Comparison of ENCODE assay signal across 30 cellular contexts in genomic region chr18:68826111-68826510, GRCh38. TPM values are rescaled to one million over a fixed set of nuclear protein-coding genes. Genes with fewer than 3 reads are reported as not detected.
DNase-seq lines count a peak whose midpoint lies in the region; FAIRE-seq and TF ChIP-seq lines count a peak whose summit lies in the region.
"Had no signal": no experiment of that assay in that cellular context is flagged by ENCODE, and none has a peak within 500 bp of the region (broad histone marks: within the 10 kb centered on the region; RNA-seq: fewer than 3 reads in every experiment).

No MANE protein-coding gene starts in this region.

- H3K4me2 ChIP-seq in endothelial cell of umbilical vein (ENCODE audit: insufficient read depth, low read length): no peak overlapping the region
- no peak overlapping the region for H3K4me2 ChIP-seq in osteoblast (ENCODE audit: insufficient read depth, low read length)
- H3K4me2 ChIP-seq: neural progenitor cell had no signal

- TF ChIP-seq CTCF in endothelial cell of umbilical vein (IDR thresholded peaks at IDR 0.05; ENCODE audit: extremely low read depth in 1 of 2, insufficient read depth in 1 of 2, low read depth in 1 of 2, low read length in 2 of 2) (no peak), osteoblast (IDR thresholded peaks at IDR 0.05; ENCODE audit: extremely low read depth, low read depth, low read length) (no peak), MCF 10A (IDR thresholded peaks at IDR 0.05; ENCODE audit: unreplicated experiment) (no peak)

- POLR2A ChIA-PET in endothelial cell of umbilical vein (lab: Charles Lee): no interaction called here
- POLR2A ChIA-PET in MCF 10A (lab: Yijun Ruan, JAX): no interaction called here

- no peaks in the 10 kb centered on the region for H3K4me1 Mint-ChIP-seq in MCF 10A (ENCODE audit: insufficient read depth, unreplicated experiment)
- H3K4me1 Mint-ChIP-seq in activated naive CD4-positive, alpha-beta T cell treated with anti-CD3 and anti-CD28 coated beads, Interleukin-2, amount 10 ng/mL, durations not matched to agents 7 days and 5 days: no peaks in the 10 kb centered on the region
- H3K4me1 Mint-ChIP-seq: endodermal cell; immature natural killer cell; neural progenitor cell; stimulated activated effector memory CD8-positive, alpha-beta T cell treated with anti-CD3 and anti-CD28 coated beads, Interleukin-12 subunit alpha, Interleukin-12 subunit beta, amount 100 ng/mL, for 72 hours had no signal

- H3K36me3 ChIP-seq in endothelial cell of umbilical vein (ENCODE audit: control insufficient read depth in 2 of 2, extremely low read depth in 1 of 2, insufficient read depth in 2 of 2, low read length in 2 of 2) (no peaks in the 10 kb centered on the region), osteoblast (ENCODE audit: insufficient read depth, low read length) (no peaks in the 10 kb centered on the region)
- H3K36me3 ChIP-seq: breast epithelium, neural progenitor cell, prostate gland, SJSA1 had no signal

- no peaks in the 10 kb centered on the region for H3K27me3 ChIP-seq in endothelial cell of umbilical vein (ENCODE audit: control insufficient read depth in 2 of 2, insufficient read depth in 2 of 2, low read length in 2 of 2)
- H3K27me3 ChIP-seq in osteoblast (ENCODE audit: insufficient read depth, low read length): no peaks in the 10 kb centered on the region
- H3K27me3 ChIP-seq: breast epithelium, neural progenitor cell, SJSA1 had no signal

- H3K79me2 ChIP-seq in endothelial cell of umbilical vein (ENCODE audit: control insufficient read depth, insufficient read depth, low read length) (no peaks in the 10 kb centered on the region), osteoblast (ENCODE audit: insufficient read depth, low read length) (no peaks in the 10 kb centered on the region)

- H4K20me1 ChIP-seq in endothelial cell of umbilical vein (replicated peaks; ENCODE audit: control insufficient read depth, extremely low read depth, insufficient read depth, low read length) (no peaks in the 10 kb centered on the region), osteoblast (ENCODE audit: insufficient read depth, low read length) (no peaks in the 10 kb centered on the region)

- intact Hi-C loops in endothelial cell of umbilical vein (cut with micrococcal nuclease) (no loop called here), MCF 10A (cut with micrococcal nuclease) (no loop called here)

- H3K9me1 ChIP-seq in endothelial cell of umbilical vein (replicated peaks; ENCODE audit: control insufficient read depth, extremely low read depth, insufficient read depth, low read length): no peaks in the 10 kb centered on the region

- peak; percentile 24 to 35 for DNase-seq in AML-193 (lab: John Stamatoyannopoulos, UW)
- peak; percentile 19 for DNase-seq in LHCN-M2 (ENCODE audit: low read depth)
- DNase-seq in endothelial cell of umbilical vein (ENCODE audit: low read depth, low spot score): no peak
- peak; percentile 6 for DNase-seq in osteoblast (ENCODE audit: insufficient read length, low spot score, missing footprints)
- DNase-seq in retina: no peak
- no peak for DNase-seq in MCF 10A (ENCODE audit: unreplicated experiment)
- DNase-seq in DMS153 (lab: John Stamatoyannopoulos, UW): no peak
- no peak for DNase-seq in activated naive CD4-positive, alpha-beta T cell treated with anti-CD3 and anti-CD28 coated beads, Interleukin-2, amount 10 ng/mL, durations not matched to agents 7 days and 5 days
- DNase-seq: activated CD4-positive, alpha-beta T cell treated with anti-CD3 and anti-CD28 coated beads, Interleukin-2, amount 50 U/mL, for 48 hours; activated CD4-positive, CD25-positive, alpha-beta regulatory T cell; activated CD8-positive, alpha-beta memory T cell treated with anti-CD3 and anti-CD28 coated beads, Interleukin-2, amount 50 U/mL, for 48 hours; DMS79; endodermal cell; immature natural killer cell; KBM-7; NCI-H1092 treated with DMSO at 0.1 percent for 48 hours; NCI-H2029; NCI-H226; NCI-H774; PC-3; stimulated activated CD4-positive, alpha-beta T cell treated with anti-CD3 and anti-CD28 coated beads, Interleukin-2, amount 100 ng/mL, for 24 hours had no signal

- peaks cover 9% of the 10 kb centered on the region for H3K9me3 Mint-ChIP-seq in MCF 10A (ENCODE audit: unreplicated experiment)
- no peaks in the 10 kb centered on the region for H3K9me3 Mint-ChIP-seq in activated naive CD4-positive, alpha-beta T cell treated with anti-CD3 and anti-CD28 coated beads, Interleukin-2, amount 10 ng/mL, durations not matched to agents 7 days and 5 days
- H3K9me3 Mint-ChIP-seq: endodermal cell; neural progenitor cell; stimulated activated effector memory CD8-positive, alpha-beta T cell treated with anti-CD3 and anti-CD28 coated beads, Interleukin-12 subunit alpha, Interleukin-12 subunit beta, amount 100 ng/mL, for 72 hours; T-helper 2 cell treated with Interferon-gamma antibody and Interleukin-4, amounts not matched to agents 5 μg/mL and 100 μg/mL, for 36 hours had no signal

- H3K4me3 ChIP-seq in endothelial cell of umbilical vein (replicated peaks in 1 of 3; ENCODE audit: insufficient read depth in 1 of 3, low read depth in 1 of 3, low read length in 3 of 3) (no peak overlapping the region), osteoblast (ENCODE audit: insufficient read depth, low read length) (no peak overlapping the region)
- H3K4me3 ChIP-seq: breast epithelium, coronary artery, neural progenitor cell, prostate gland, SJSA1, skin epidermis had no signal

- H2AFZ ChIP-seq in endothelial cell of umbilical vein (ENCODE audit: low read depth, low read length) (peak overlapping the region; percentile 26), osteoblast (ENCODE audit: low read length) (peak overlapping the region; percentile 75)
- H2AFZ ChIP-seq: neural progenitor cell had no signal

- H3K27me3 Mint-ChIP-seq in MCF 10A (ENCODE audit: insufficient read depth, unreplicated experiment): no peaks in the 10 kb centered on the region
- no peaks in the 10 kb centered on the region for H3K27me3 Mint-ChIP-seq in activated naive CD4-positive, alpha-beta T cell treated with anti-CD3 and anti-CD28 coated beads, Interleukin-2, amount 10 ng/mL, durations not matched to agents 7 days and 5 days

- BruUV-seq in endothelial cell of umbilical vein (replicated peaks; lab: Mats Ljungman, UMichigan): no TSS peak
- no TSS peak for BruUV-seq in MCF 10A (replicated peaks; lab: Mats Ljungman, UMichigan)

- no peak for FAIRE-seq in endothelial cell of umbilical vein (lab: Jason Lieb, UNC)

- no peaks in the 10 kb centered on the region for H3K4me1 ChIP-seq in endothelial cell of umbilical vein (ENCODE audit: control insufficient read depth, extremely low read depth, insufficient read depth, low read length)
- peaks cover 5% of the 10 kb centered on the region for H3K4me1 ChIP-seq in osteoblast (ENCODE audit: insufficient read depth, low read length)
- H3K4me1 ChIP-seq: breast epithelium, neural progenitor cell, prostate gland, SJSA1 had no signal

- H3K4me3 Mint-ChIP-seq in MCF 10A (ENCODE audit: unreplicated experiment): no peak overlapping the region
- H3K4me3 Mint-ChIP-seq in activated naive CD4-positive, alpha-beta T cell treated with anti-CD3 and anti-CD28 coated beads, Interleukin-2, amount 10 ng/mL, durations not matched to agents 7 days and 5 days: no peak overlapping the region
- H3K4me3 Mint-ChIP-seq: endodermal cell; immature natural killer cell; neural progenitor cell; stimulated activated effector memory CD8-positive, alpha-beta T cell treated with anti-CD3 and anti-CD28 coated beads, Interleukin-12 subunit alpha, Interleukin-12 subunit beta, amount 100 ng/mL, for 72 hours; T-helper 2 cell treated with Interferon-gamma antibody and Interleukin-4, amounts not matched to agents 5 μg/mL and 100 μg/mL, for 36 hours had no signal

- dilution Hi-C loops in endothelial cell of umbilical vein (cut with MboI; ENCODE audit: extremely low pct_ligation_motif_present, low sequenced_read_pairs): no loop called here

- TF ChIP-seq POLR2A in endothelial cell of umbilical vein (IDR thresholded peaks at IDR 0.05; ENCODE audit: low read depth, low read length): no peak

- H3K36me3 Mint-ChIP-seq in MCF 10A (ENCODE audit: insufficient read depth, unreplicated experiment): no peaks in the 10 kb centered on the region
- no peaks in the 10 kb centered on the region for H3K36me3 Mint-ChIP-seq in activated naive CD4-positive, alpha-beta T cell treated with anti-CD3 and anti-CD28 coated beads, Interleukin-2, amount 10 ng/mL, durations not matched to agents 7 days and 5 days
- H3K36me3 Mint-ChIP-seq: neural progenitor cell; stimulated activated effector memory CD8-positive, alpha-beta T cell treated with anti-CD3 and anti-CD28 coated beads, Interleukin-12 subunit alpha, Interleukin-12 subunit beta, amount 100 ng/mL, for 72 hours had no signal

- H3K9ac ChIP-seq in endothelial cell of umbilical vein (replicated peaks; ENCODE audit: extremely low read depth, insufficient read depth, low read length): no peak overlapping the region
- H3K9ac ChIP-seq: neural progenitor cell had no signal

- CTCF ChIA-PET in endothelial cell of umbilical vein (lab: Charles Lee): no interaction called here
- CTCF ChIA-PET in MCF 10A (lab: Yijun Ruan, JAX): no interaction called here
- CTCF ChIA-PET in activated naive CD4-positive, alpha-beta T cell treated with anti-CD3 and anti-CD28 coated beads, Interleukin-2, amount 10 ng/mL, durations not matched to agents 7 days and 5 days (lab: Charles Lee): no interaction called here

- H3K27ac Mint-ChIP-seq in MCF 10A (ENCODE audit: low read depth, unreplicated experiment): no peak overlapping the region
- no peak overlapping the region for H3K27ac Mint-ChIP-seq in activated naive CD4-positive, alpha-beta T cell treated with anti-CD3 and anti-CD28 coated beads, Interleukin-2, amount 10 ng/mL, durations not matched to agents 7 days and 5 days
- H3K27ac Mint-ChIP-seq: endodermal cell; immature natural killer cell; neural progenitor cell; stimulated activated effector memory CD8-positive, alpha-beta T cell treated with anti-CD3 and anti-CD28 coated beads, Interleukin-12 subunit alpha, Interleukin-12 subunit beta, amount 100 ng/mL, for 72 hours; T-helper 2 cell treated with Interferon-gamma antibody and Interleukin-4, amounts not matched to agents 5 μg/mL and 100 μg/mL, for 36 hours had no signal

- H3K27ac ChIP-seq in endothelial cell of umbilical vein (ENCODE audit: insufficient read depth, low read depth, low read length): no peak overlapping the region
- no peak overlapping the region for H3K27ac ChIP-seq in osteoblast (ENCODE audit: low read depth, low read length)
- H3K27ac ChIP-seq: breast epithelium, coronary artery, neural progenitor cell, prostate gland, SJSA1, skin epidermis had no signal

- no peaks in the 10 kb centered on the region for H3K9me3 ChIP-seq in endothelial cell of umbilical vein (replicated peaks; ENCODE audit: control insufficient read depth, insufficient read depth, low read length)
- no peaks in the 10 kb centered on the region for H3K9me3 ChIP-seq in osteoblast (ENCODE audit: low read depth, low read length)
- H3K9me3 ChIP-seq: breast epithelium, prostate gland, SJSA1 had no signal

RNA-seq across cellular contexts. Expression of gene CCDC102B, which starts 28.2 kb away (rescaled TPM):
- total RNA-seq in LHCN-M2 (2014; rRNA removed) (9.7 and 13.6 TPM in 2 replicates), endothelial cell of umbilical vein (0.62 and 1.3 TPM in 2 replicates), osteoblast (8.8 and 9.4 TPM in 2 replicates), MCF 10A (2022) (3.4 and 3.5 TPM in 2 replicates)
- 2.2 TPM for polyA plus RNA-seq in LHCN-M2 (2012)
- polyA plus RNA-seq in endothelial cell of umbilical vein: 0.21 and 0.35 TPM in 2 replicates
- 0.44 and 0.58 TPM in 2 replicates for polyA plus RNA-seq in endothelial cell of umbilical vein (2011; cell fraction: cytosol; rRNA removed)
- 0.45 and 0.76 TPM in 2 replicates for polyA plus RNA-seq in endothelial cell of umbilical vein (2011; cell fraction: nucleus; rRNA removed)
- polyA plus RNA-seq in endothelial cell of umbilical vein (2012): 0.86 and 0.99 TPM in 2 replicates
- 0.78 and 2.1 TPM in 2 replicates for polyA minus RNA-seq in endothelial cell of umbilical vein
- polyA minus RNA-seq in endothelial cell of umbilical vein (2011; cell fraction: cytosol; rRNA and poly(A)+ RNA removed): not detected
- polyA minus RNA-seq in endothelial cell of umbilical vein (2011; cell fraction: nucleus; rRNA and poly(A)+ RNA removed): 2.0 and 2.9 TPM in 2 replicates
- total RNA-seq: HT-29 had no signal

Comparison
In these comparisons a context has a peak if more than half of its experiments do, and no peak if none do; other contexts are left out.
1. DNase-seq: peak in AML-193 (2 of 2), LHCN-M2 (single experiment) and osteoblast (single experiment); none in endothelial cell of umbilical vein (single experiment), retina (single experiment), MCF 10A (single experiment), DMS153 (single experiment) and activated naive CD4-positive, alpha-beta T cell treated with anti-CD3 and anti-CD28 coated beads, Interleukin-2, amount 10 ng/mL, durations not matched to agents 7 days and 5 days (single experiment).